In the genomic region with DNA sequence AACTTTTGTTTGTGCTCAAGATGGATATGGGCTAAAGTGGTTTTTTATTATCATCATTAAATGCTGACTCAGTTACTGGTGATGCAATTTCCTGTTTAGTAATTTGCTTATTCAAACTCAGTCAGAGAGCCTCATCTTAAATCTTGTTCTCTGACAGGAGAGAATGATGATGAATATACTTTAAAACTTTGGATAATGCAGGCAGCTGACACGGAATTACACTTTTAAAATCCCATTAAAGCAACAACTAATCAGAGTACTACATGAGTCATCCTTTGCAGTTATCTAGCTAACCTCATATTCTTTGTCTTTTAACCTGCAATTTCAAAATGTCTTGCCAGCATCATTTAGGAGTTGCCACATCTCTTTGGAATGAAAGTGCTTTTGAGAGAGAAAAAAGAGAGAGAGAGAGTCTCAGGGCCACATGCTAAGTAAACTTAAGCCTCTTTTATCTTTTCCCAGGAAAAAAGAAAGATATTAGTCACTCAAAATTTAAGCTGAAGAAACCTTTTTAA, we compare ENCODE assay signal across 12 cellular contexts. TPM values are rescaled to one million over a fixed set of nuclear protein-coding genes. Genes with fewer than 3 reads are reported as not detected.
A peak's percentile ranks its signal among the peaks of the same experiment; 100 is the strongest.
DNase-seq lines count a peak whose midpoint lies in the region; ATAC-seq and TF ChIP-seq lines count a peak whose summit lies in the region.
"Had no signal": no experiment of that assay in that cellular context is flagged by ENCODE, and none has a peak within 500 bp of the region (broad histone marks: within the 10 kb centered on the region; RNA-seq: fewer than 3 reads in every experiment).

No MANE protein-coding gene starts in this region.

- no peaks in the 10 kb centered on the region for H3K4me1 Mint-ChIP-seq in endothelial cell (ENCODE audit: unreplicated experiment)
- no peaks in the 10 kb centered on the region for H3K4me1 Mint-ChIP-seq in stimulated activated naive B cell treated with anti-CD40 and anti-IgM and Interleukin-4, amounts not matched to agents 10 μg/mL and 1 μg/mL and 100 μg/mL, for 72 hours
- H3K4me1 Mint-ChIP-seq: CD4-positive, CD25-positive, alpha-beta regulatory T cell had no signal

- no peaks in the 10 kb centered on the region for H3K27me3 ChIP-seq in HCT116 (ENCODE audit: insufficient read depth, low read length)
- no peaks in the 10 kb centered on the region for H3K27me3 ChIP-seq in PC-9 (ENCODE audit: insufficient read depth, low read depth)
- no peaks in the 10 kb centered on the region for H3K27me3 ChIP-seq in aorta (ENCODE audit: control insufficient read depth in 1 of 2, insufficient read depth in 2 of 2, low read length in 1 of 2)
- H3K27me3 ChIP-seq: upper lobe of right lung had no signal

- CTCF ChIA-PET in HCT116 (lab: Charles Lee) = interaction anchor here (1.2 to 5.0 kb wide), 5 partner anchors 9 to 82 kb away, joined by 3 to 30 read pairs (median 6); a partner anchor contains a TSS
- CTCF ChIA-PET in PC-9 (lab: Charles Lee) = interaction anchor here (0.6 kb wide), 1 partner anchor 10 kb away, joined by 3 read pairs; no protein-coding TSS in a partner anchor

- H3K9me2 ChIP-seq in HCT116 (ENCODE audit: insufficient read depth) (no peaks in the 10 kb centered on the region), PC-9 (ENCODE audit: insufficient read depth) (no peaks in the 10 kb centered on the region)

- H3F3A ChIP-seq in PC-9 (ENCODE audit: insufficient read depth, low read depth) = peaks cover 24% of the 10 kb centered on the region

- no peak for TF ChIP-seq CTCF in 22Rv1 (IDR thresholded peaks at IDR 0.05)
- no peak for TF ChIP-seq CTCF in HCT116 (IDR thresholded peaks at IDR 0.05 in 2 of 3, conservative IDR thresholded peaks at IDR 0.05 in 1 of 3; ENCODE audit: borderline replicate concordance in 1 of 3, insufficient read depth in 1 of 3, low read depth in 2 of 3, low read length in 2 of 3)
- TF ChIP-seq CTCF in PC-9 (conservative IDR thresholded peaks at IDR 0.05) = no peak
- no peak for TF ChIP-seq CTCF in fibroblast of villous mesenchyme (IDR thresholded peaks at IDR 0.05; ENCODE audit: insufficient read depth, low read depth, low read length)
- TF ChIP-seq CTCF in endothelial cell (IDR thresholded peaks at IDR 0.05; ENCODE audit: unreplicated experiment) = no peak

- H3K36me3 ChIP-seq in HCT116 (ENCODE audit: control insufficient read depth in 1 of 2, insufficient read depth in 2 of 2, low read length in 2 of 2) (no peaks in the 10 kb centered on the region), PC-9 (ENCODE audit: low read depth) (no peaks in the 10 kb centered on the region), aorta (ENCODE audit: control insufficient read depth in 1 of 2, insufficient read depth in 2 of 2, low read length in 1 of 2) (no peaks in the 10 kb centered on the region)
- H3K36me3 ChIP-seq: upper lobe of right lung had no signal

- H3K4me3 ChIP-seq in HCT116 (replicated peaks in 1 of 2; ENCODE audit: low read depth in 1 of 2, low read length in 2 of 2) = 0 out of 4 replicates have a peak overlapping the region, but pooled peaks of 1 of the 2 experiments have one; percentile 1
- H3K4me3 ChIP-seq in PC-9 = no peak overlapping the region
- H3K4me3 ChIP-seq in fibroblast of villous mesenchyme (ENCODE audit: low read depth, low read length) = no peak overlapping the region
- H3K4me3 ChIP-seq in aorta (ENCODE audit: low read length in 2 of 2) = no peak overlapping the region
- H3K4me3 ChIP-seq: upper lobe of right lung had no signal

- no peaks in the 10 kb centered on the region for H3K79me2 ChIP-seq in HCT116 (ENCODE audit: insufficient read depth, low read length)
- H3K79me2 ChIP-seq in PC-9 (ENCODE audit: low read depth) = no peaks in the 10 kb centered on the region

- POLR2A ChIA-PET in HCT116 (lab: Charles Lee) (interaction anchor here (0.6 to 1.3 kb wide), 3 partner anchors 9 to 1106 kb away, joined by 4 to 7 read pairs (median 5); a partner anchor contains a TSS), PC-9 (lab: Charles Lee; ENCODE audit: unreplicated experiment) (no interaction called here)

- H3K9ac ChIP-seq in HCT116 (ENCODE audit: low read length) = no peak overlapping the region

- H3K36me3 Mint-ChIP-seq in endothelial cell (ENCODE audit: low read depth, unreplicated experiment) = no peaks in the 10 kb centered on the region
- no peaks in the 10 kb centered on the region for H3K36me3 Mint-ChIP-seq in stimulated activated naive B cell treated with anti-CD40 and anti-IgM and Interleukin-4, amounts not matched to agents 10 μg/mL and 1 μg/mL and 100 μg/mL, for 72 hours
- H3K36me3 Mint-ChIP-seq: CD4-positive, CD25-positive, alpha-beta regulatory T cell had no signal

- peak; percentile 69 for ATAC-seq in HCT116
- no peak for ATAC-seq in HG02885 (IDR thresholded peaks at IDR 0.05; ENCODE audit: poor library complexity, unreplicated experiment)
- ATAC-seq in aorta (ENCODE audit: low FRiP score) = no peak
- ATAC-seq in stimulated activated naive B cell treated with anti-CD40 and anti-IgM and Interleukin-4, amounts not matched to agents 10 μg/mL and 1 μg/mL and 100 μg/mL, for 72 hours (replicated peaks) = no peak
- ATAC-seq: upper lobe of right lung had no signal

- H3K4me2 ChIP-seq in HCT116 (ENCODE audit: low read length) (peak overlapping the region; percentile 46), PC-9 (peak overlapping the region; percentile 47)

- intact Hi-C loops in HCT116 (cut with micrococcal nuclease) (loop anchor here (1.0 kb wide), 1 partner anchor 9 kb away; a partner anchor contains a TSS), PC-9 (cut with micrococcal nuclease; ENCODE audit: unreplicated experiment) (no loop called here), aorta (cut with DNase I) (no loop called here)

- H3K27ac Mint-ChIP-seq in endothelial cell (ENCODE audit: unreplicated experiment) = no peak overlapping the region
- no peak overlapping the region for H3K27ac Mint-ChIP-seq in stimulated activated naive B cell treated with anti-CD40 and anti-IgM and Interleukin-4, amounts not matched to agents 10 μg/mL and 1 μg/mL and 100 μg/mL, for 72 hours
- H3K27ac Mint-ChIP-seq: CD4-positive, CD25-positive, alpha-beta regulatory T cell had no signal

- no peak overlapping the region for H3K4me3 Mint-ChIP-seq in endothelial cell (ENCODE audit: unreplicated experiment)
- H3K4me3 Mint-ChIP-seq in stimulated activated naive B cell treated with anti-CD40 and anti-IgM and Interleukin-4, amounts not matched to agents 10 μg/mL and 1 μg/mL and 100 μg/mL, for 72 hours = no peak overlapping the region
- H3K4me3 Mint-ChIP-seq: CD4-positive, CD25-positive, alpha-beta regulatory T cell had no signal

- RAD21 ChIA-PET in HCT116 (lab: Charles Lee; ENCODE audit: low non-redundant PET in 1 of 2, low total read pairs in 2 of 2, uncharacterized antibody in 2 of 2, unreplicated experiment in 2 of 2) = no interaction called here

- H3K27ac ChIP-seq in 22Rv1 (peak overlapping the region; percentile 69), HCT116 (ENCODE audit: low read depth, low read length) (peak overlapping the region; percentile 57; the same call in 1 of the 2 replicates), PC-9 (peak overlapping the region; percentile 80), aorta (ENCODE audit: low read depth in 1 of 2, low read length in 2 of 2) (no peak overlapping the region)
- H3K27ac ChIP-seq: upper lobe of right lung had no signal

- no TSS peak for BruUV-seq in HCT116 (replicated peaks; lab: Mats Ljungman, UMichigan)
- no TSS peak for BruUV-seq in PC-9 (replicated peaks; lab: Mats Ljungman, UMichigan)

- peaks cover 2% of the 10 kb centered on the region for H3K27me3 Mint-ChIP-seq in endothelial cell (ENCODE audit: unreplicated experiment)
- no peaks in the 10 kb centered on the region for H3K27me3 Mint-ChIP-seq in stimulated activated naive B cell treated with anti-CD40 and anti-IgM and Interleukin-4, amounts not matched to agents 10 μg/mL and 1 μg/mL and 100 μg/mL, for 72 hours

- no peaks in the 10 kb centered on the region for H3K9me3 Mint-ChIP-seq in endothelial cell (ENCODE audit: unreplicated experiment)
- no peaks in the 10 kb centered on the region for H3K9me3 Mint-ChIP-seq in stimulated activated naive B cell treated with anti-CD40 and anti-IgM and Interleukin-4, amounts not matched to agents 10 μg/mL and 1 μg/mL and 100 μg/mL, for 72 hours
- H3K9me3 Mint-ChIP-seq: CD4-positive, CD25-positive, alpha-beta regulatory T cell had no signal

- TF ChIP-seq RAD21 in HCT116 (IDR thresholded peaks at IDR 0.05; ENCODE audit: low read depth) = no peak

- H3K9me3 ChIP-seq in HCT116 (ENCODE audit: control insufficient read depth in 1 of 2, insufficient read depth in 1 of 2, low read depth in 1 of 2, low read length in 2 of 2) = no peaks in the 10 kb centered on the region
- H3K9me3 ChIP-seq in PC-9 (ENCODE audit: insufficient read depth, low read depth) = peaks cover 5% of the 10 kb centered on the region; the same call in 1 of the 2 replicates
- H3K9me3 ChIP-seq in aorta (ENCODE audit: control insufficient read depth, low read length) = no peaks in the 10 kb centered on the region
- H3K9me3 ChIP-seq: upper lobe of right lung had no signal

- 19 to 21% methylated on average over 1 of the region's 1 CpG for WGBS in aorta, 2 donors

- H4K20me1 ChIP-seq in HCT116 (ENCODE audit: insufficient read depth) = no peaks in the 10 kb centered on the region
- H4K20me1 ChIP-seq in PC-9 (ENCODE audit: insufficient read depth) = no peaks in the 10 kb centered on the region

- TF ChIP-seq POLR2A in HCT116 (IDR thresholded peaks at IDR 0.05; ENCODE audit: borderline replicate concordance, extremely low read depth, insufficient read depth, insufficient read length) = no peak

- DNase-seq in HCT116 (ENCODE audit: low read depth, low spot score) (peak; percentile 56), PC-9 (peak in 1 of 2 experiments; percentile 81), fibroblast of villous mesenchyme (ENCODE audit: low read depth) (peak; percentile 93), endothelial cell (ENCODE audit: low spot score) (no peak), aorta (no peak)
- no peak for DNase-seq in stimulated activated naive B cell treated with anti-CD40 and anti-IgM and Interleukin-4, amounts not matched to agents 10 μg/mL and 1 μg/mL and 100 μg/mL, for 72 hours
- DNase-seq: CD4-positive, CD25-positive, alpha-beta regulatory T cell; effector memory CD4-positive, alpha-beta T cell; NCI-H1694; upper lobe of right lung had no signal

- H3K4me1 ChIP-seq in HCT116 (ENCODE audit: control insufficient read depth in 1 of 2, insufficient read depth in 2 of 2, low read length in 2 of 2) (peaks cover 20% of the 10 kb centered on the region in 2 experiments), PC-9 (replicated peaks; ENCODE audit: insufficient read depth) (peaks cover 25% of the 10 kb centered on the region), aorta (ENCODE audit: control insufficient read depth in 1 of 2, insufficient read depth in 2 of 2, low read length in 2 of 2) (no peaks in the 10 kb centered on the region)
- H3K4me1 ChIP-seq: upper lobe of right lung had no signal

- H2AFZ ChIP-seq in HCT116 (ENCODE audit: low read depth, low read length, poor library complexity, severe bottlenecking) (peak overlapping the region; percentile 96), PC-9 (peak overlapping the region; percentile 21)

RNA-seq across cellular contexts. Expression of a gene that starts 9.2 kb away (rescaled TPM):
- 31.6 TPM for total RNA-seq in HCT116 (2021; ENCODE audit: unreplicated experiment)
- 4.8 and 7.9 TPM in 2 replicates for polyA plus RNA-seq in HCT116 (2012)
- total RNA-seq in PC-9 (2021) = 12.3 and 21.9 TPM in 2 replicates
- 0.43 and 1.6 TPM in 2 replicates for total RNA-seq in fibroblast of villous mesenchyme
- 0.77 TPM for total RNA-seq in endothelial cell (ENCODE audit: unreplicated experiment)
- total RNA-seq in aorta = 1 to 10 TPM; 1.6 to 9.6 TPM
- polyA plus RNA-seq in aorta = not detected
- total RNA-seq: CD4-positive, CD25-positive, alpha-beta regulatory T cell had no signal
- polyA plus RNA-seq: CD4-positive, CD25-positive, alpha-beta regulatory T cell had no signal

RNA-seq across cellular contexts. Expression of a gene that starts 41.5 kb away (rescaled TPM):
- total RNA-seq in HCT116 (2021; ENCODE audit: unreplicated experiment) = not detected
- not detected in 2 replicates for polyA plus RNA-seq in HCT116 (2012)
- not detected in 2 replicates for total RNA-seq in PC-9 (2021)
- not detected in 2 replicates for total RNA-seq in fibroblast of villous mesenchyme
- total RNA-seq in endothelial cell (ENCODE audit: unreplicated experiment) = not detected
- not detected for total RNA-seq in aorta
- polyA plus RNA-seq in aorta = not detected
- total RNA-seq: CD4-positive, CD25-positive, alpha-beta regulatory T cell; upper lobe of right lung had no signal
- polyA plus RNA-seq: CD4-positive, CD25-positive, alpha-beta regulatory T cell had no signal

Comparison
In these comparisons a context has a peak if more than half of its experiments do, and no peak if none do; other contexts are left out.
1. H3K27ac ChIP-seq: peak in 22Rv1 (single experiment), HCT116 (single experiment) and PC-9 (single experiment); none in aorta (0 of 2).
2. DNase-seq: peak in HCT116 (single experiment) and fibroblast of villous mesenchyme (single experiment); none in endothelial cell (single experiment), aorta (0 of 2) and stimulated activated naive B cell treated with anti-CD40 and anti-IgM and Interleukin-4, amounts not matched to agents 10 μg/mL and 1 μg/mL and 100 μg/mL, for 72 hours (single experiment).